In the genomic region with DNA sequence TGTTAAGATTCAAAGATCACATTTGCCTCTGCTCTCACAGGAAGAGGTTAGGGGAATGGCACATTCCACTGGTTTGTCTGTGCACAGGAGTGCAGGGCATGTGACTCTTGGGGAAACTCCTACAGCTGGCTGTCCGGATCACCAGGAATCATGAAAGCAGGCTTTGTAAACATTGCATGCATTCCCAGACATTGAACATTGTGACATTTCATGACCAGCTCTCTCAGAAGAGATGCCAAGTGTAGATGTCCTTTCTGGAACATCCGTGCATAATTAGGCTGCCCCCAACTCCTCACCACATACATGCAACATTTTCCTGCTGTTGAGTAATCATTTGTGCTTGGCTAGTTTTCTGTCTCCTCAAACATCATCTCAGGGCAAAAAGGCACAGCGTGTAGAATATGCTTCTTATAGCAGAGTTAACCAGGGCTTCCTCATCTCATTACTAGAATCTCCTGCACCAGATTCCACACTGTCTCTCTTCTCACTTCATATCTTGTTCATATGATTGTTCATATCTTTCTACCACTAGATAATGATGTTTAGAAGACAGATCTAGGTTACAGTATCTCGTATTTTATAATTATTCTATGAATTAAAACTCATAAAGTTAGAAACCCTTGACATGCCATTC, we compare ENCODE assay signal across 13 cellular contexts.
DNase-seq lines count a peak whose midpoint lies in the region; ATAC-seq and TF ChIP-seq lines count a peak whose summit lies in the region.
"Had no signal": no experiment of that assay in that cellular context is flagged by ENCODE, and none has a peak within 500 bp of the region (broad histone marks: within the 10 kb centered on the region; RNA-seq: fewer than 3 reads in every experiment).

No MANE protein-coding gene starts in this region.

- DNase-seq in AG10803 (ENCODE audit: low read depth) = peak; percentile 100
- peak; percentile 54 for DNase-seq in NCI-H460 (ENCODE audit: extremely low read depth, low read depth)
- DNase-seq in dedifferentiated amniotic fluid mesenchymal stem cell (ENCODE audit: extremely low spot score) = peak; percentile 96
- no peak for DNase-seq in NAMALWA (ENCODE audit: low spot score)
- no peak for DNase-seq in vagina (ENCODE audit: extremely low spot score in 2 of 2)
- DNase-seq in NCI-H345 (lab: John Stamatoyannopoulos, UW) = no peak
- DNase-seq: endodermal cell, NCI-H2171, T-helper 9 cell had no signal

- no peak for TF ChIP-seq POLR2A in vagina (IDR thresholded peaks at IDR 0.05)

- no peak for TF ChIP-seq CTCF in AG10803 (conservative IDR thresholded peaks at IDR 0.05; ENCODE audit: low read length)
- no peak for TF ChIP-seq CTCF in vagina (IDR thresholded peaks at IDR 0.05)

- no peaks in the 10 kb centered on the region for H3K27me3 ChIP-seq in vagina

- H3K9me3 ChIP-seq in mesodermal cell (ENCODE audit: control insufficient read depth, low read length) (peaks cover 22% of the 10 kb centered on the region), vagina (no peaks in the 10 kb centered on the region)

- no peak overlapping the region for H3K4me3 ChIP-seq in AG10803 (ENCODE audit: low read length)
- H3K4me3 ChIP-seq in mesodermal cell (ENCODE audit: extremely low read depth, insufficient read depth, low read length, poor library complexity, severe bottlenecking) = no peak overlapping the region
- H3K4me3 ChIP-seq in vagina = no peak overlapping the region
- H3K4me3 ChIP-seq: lung had no signal

- H3K36me3 ChIP-seq in mesodermal cell (ENCODE audit: control insufficient read depth, insufficient read depth, low read length) (no peaks in the 10 kb centered on the region), vagina (no peaks in the 10 kb centered on the region)

- WGBS in mesodermal cell (ENCODE audit: insufficient coverage in 2 of 2), 2 experiments = 73 to 89% methylated on average over 1 to 2 of the region's 4 CpGs

- peak overlapping the region; percentile 68 for H3K27ac ChIP-seq in mesodermal cell (ENCODE audit: low read depth, low read length, severe bottlenecking)
- no peak overlapping the region for H3K27ac ChIP-seq in vagina

- H3K4me1 ChIP-seq in mesodermal cell (ENCODE audit: control insufficient read depth, insufficient read depth, low read length, poor library complexity, severe bottlenecking) (peaks cover 42% of the 10 kb centered on the region), vagina (no peaks in the 10 kb centered on the region)

- ATAC-seq in HG03159 (IDR thresholded peaks at IDR 0.05; ENCODE audit: unreplicated experiment) = no peak
- ATAC-seq: HCT116 had no signal

- intact Hi-C loops in vagina (cut with DNase I) = no loop called here

Comparison
In these comparisons a context has a peak if more than half of its experiments do, and no peak if none do; other contexts are left out.
1. DNase-seq: peak in AG10803 (single experiment), NCI-H460 (single experiment) and dedifferentiated amniotic fluid mesenchymal stem cell (single experiment); none in NAMALWA (single experiment), vagina (0 of 2) and NCI-H345 (single experiment).